ENCODE assay signal across 14 cellular contexts in genomic region chr1:202644219-202645096, GRCh38.
DNase-seq lines count a peak whose midpoint lies in the region; ATAC-seq and TF ChIP-seq lines count a peak whose summit lies in the region.
"Had no signal": no experiment of that assay in that cellular context is flagged by ENCODE, and none has a peak within 500 bp of the region (broad histone marks: within the 10 kb centered on the region; RNA-seq: fewer than 3 reads in every experiment).

No MANE protein-coding gene starts in this region.

- H3K36me3 ChIP-seq in Caco-2 (ENCODE audit: control insufficient read depth, insufficient read depth, low read length) (no peaks in the 10 kb centered on the region), endodermal cell (ENCODE audit: control insufficient read depth, insufficient read depth, low read length) (no peaks in the 10 kb centered on the region)
- H3K36me3 ChIP-seq: heart right ventricle, lower lobe of right lung, SJSA1 had no signal

- TF ChIP-seq CTCF in Caco-2 (IDR thresholded peaks at IDR 0.05; ENCODE audit: insufficient read depth in 1 of 2, low read depth in 1 of 2, low read length in 1 of 2, severe bottlenecking in 1 of 2, unreplicated experiment in 1 of 2) (no peak), endodermal cell (conservative IDR thresholded peaks at IDR 0.05) (no peak), neural crest cell (conservative IDR thresholded peaks at IDR 0.05) (no peak)

- H3K27me3 Mint-ChIP-seq in Caco-2 (ENCODE audit: insufficient read depth, unreplicated experiment) (peaks cover 33% of the 10 kb centered on the region), IgD-negative memory B cell (peaks cover 60% of the 10 kb centered on the region), endodermal cell (ENCODE audit: insufficient read depth) (peaks cover 62% of the 10 kb centered on the region), neural crest cell (ENCODE audit: low read depth) (peaks cover 96% of the 10 kb centered on the region)

- H3K4me1 Mint-ChIP-seq in Caco-2 (ENCODE audit: low read depth, unreplicated experiment) = peaks cover 15% of the 10 kb centered on the region
- H3K4me1 Mint-ChIP-seq in IgD-negative memory B cell = peaks cover 0 to 9% (median 7%) of the 10 kb centered on the region in 3 donors
- peaks cover 42% of the 10 kb centered on the region for H3K4me1 Mint-ChIP-seq in endodermal cell
- peaks cover 37% of the 10 kb centered on the region for H3K4me1 Mint-ChIP-seq in neural crest cell

- no peak overlapping the region for H3K27ac ChIP-seq in endodermal cell (ENCODE audit: low read depth, low read length)
- H3K27ac ChIP-seq: epithelial cell of prostate, heart right ventricle, lower lobe of right lung, SJSA1, VCaP had no signal

- DNase-seq in Caco-2 (no peak), endodermal cell (peak; percentile 66), neural crest cell (ENCODE audit: low read depth, low spot score) (no peak), SK-N-DZ (ENCODE audit: low spot score) (no peak)
- DNase-seq: heart right ventricle, lower lobe of right lung, NCI-H1417 treated with DMSO at 0.1 percent for 48 hours, NCI-H774 had no signal

- 6 to 10% methylated on average over 9 to 22 of the region's 22 CpGs for WGBS in endodermal cell (ENCODE audit: insufficient coverage in 1 of 2, insufficient read length in 1 of 2), 2 experiments

- H3K9me3 ChIP-seq in Caco-2 = no peaks in the 10 kb centered on the region
- no peaks in the 10 kb centered on the region for H3K9me3 ChIP-seq in endodermal cell (ENCODE audit: control insufficient read depth, low read length)
- H3K9me3 ChIP-seq: heart right ventricle, lower lobe of right lung, SJSA1 had no signal

- H3K4me3 ChIP-seq in Caco-2 (ENCODE audit: low read depth, low read length) = no peak overlapping the region; the same call in 1 of the 2 replicates
- H3K4me3 ChIP-seq in endodermal cell (ENCODE audit: low read length) = peak overlapping the region; percentile 82
- H3K4me3 ChIP-seq: SJSA1 had no signal

- H3K9ac ChIP-seq in endodermal cell (ENCODE audit: extremely low read depth, low read length, poor library complexity, severe bottlenecking) = no peak overlapping the region

- ATAC-seq in HG03045 (IDR thresholded peaks at IDR 0.05; ENCODE audit: unreplicated experiment) = no peak
- ATAC-seq in GM21619 (IDR thresholded peaks at IDR 0.05; ENCODE audit: unreplicated experiment) = no peak

- POLR2A ChIA-PET in Caco-2 (lab: Charles Lee) = no interaction called here

- intact Hi-C loops in Caco-2 (cut with micrococcal nuclease; ENCODE audit: unreplicated experiment) = no loop called here

- BruUV-seq in Caco-2 (replicated peaks; lab: Mats Ljungman, UMichigan) = no TSS peak

- H3K36me3 Mint-ChIP-seq in Caco-2 (ENCODE audit: insufficient read depth, unreplicated experiment) (no peaks in the 10 kb centered on the region), IgD-negative memory B cell (no peaks in the 10 kb centered on the region), endodermal cell (ENCODE audit: low read depth) (no peaks in the 10 kb centered on the region), neural crest cell (ENCODE audit: low read depth) (no peaks in the 10 kb centered on the region)

- peaks cover 2% of the 10 kb centered on the region for H3K27me3 ChIP-seq in Caco-2 (replicated peaks; ENCODE audit: control insufficient read depth, insufficient read depth, low read length)
- peaks cover 14% of the 10 kb centered on the region for H3K27me3 ChIP-seq in endodermal cell (ENCODE audit: control insufficient read depth, insufficient read depth, low read length, poor library complexity, severe bottlenecking)

- H3K4me3 Mint-ChIP-seq in Caco-2 (ENCODE audit: unreplicated experiment) (peak overlapping the region; percentile 77), IgD-negative memory B cell (peak overlapping the region in 3 of 4 donors; percentile 46 to 83 (median 63)), endodermal cell (peak overlapping the region; percentile 76), neural crest cell (peak overlapping the region; percentile 47)

- H3K9me3 Mint-ChIP-seq in Caco-2 (ENCODE audit: unreplicated experiment) = no peaks in the 10 kb centered on the region
- H3K9me3 Mint-ChIP-seq in IgD-negative memory B cell = no peaks in the 10 kb centered on the region
- H3K9me3 Mint-ChIP-seq in endodermal cell = no peaks in the 10 kb centered on the region
- H3K9me3 Mint-ChIP-seq in neural crest cell = no peaks in the 10 kb centered on the region

- CTCF ChIA-PET in Caco-2 (lab: Charles Lee) = interaction anchor here (0.6 kb wide), 1 partner anchor 15 kb away, joined by 3 read pairs; no protein-coding TSS in a partner anchor

- H3K27ac Mint-ChIP-seq in Caco-2 (ENCODE audit: unreplicated experiment) = no peak overlapping the region
- no peak overlapping the region for H3K27ac Mint-ChIP-seq in IgD-negative memory B cell
- no peak overlapping the region for H3K27ac Mint-ChIP-seq in endodermal cell
- H3K27ac Mint-ChIP-seq in neural crest cell (ENCODE audit: unreplicated experiment) = no peak overlapping the region

- H3K4me1 ChIP-seq in Caco-2 (0 out of 2 replicates have a peak, but pooled peaks cover 4% of the 10 kb centered on the region), endodermal cell (ENCODE audit: control insufficient read depth, insufficient read depth, low read length) (peaks cover 11% of the 10 kb centered on the region)
